2 cellular contexts compared by ENCODE assay signal in the genomic region with DNA sequence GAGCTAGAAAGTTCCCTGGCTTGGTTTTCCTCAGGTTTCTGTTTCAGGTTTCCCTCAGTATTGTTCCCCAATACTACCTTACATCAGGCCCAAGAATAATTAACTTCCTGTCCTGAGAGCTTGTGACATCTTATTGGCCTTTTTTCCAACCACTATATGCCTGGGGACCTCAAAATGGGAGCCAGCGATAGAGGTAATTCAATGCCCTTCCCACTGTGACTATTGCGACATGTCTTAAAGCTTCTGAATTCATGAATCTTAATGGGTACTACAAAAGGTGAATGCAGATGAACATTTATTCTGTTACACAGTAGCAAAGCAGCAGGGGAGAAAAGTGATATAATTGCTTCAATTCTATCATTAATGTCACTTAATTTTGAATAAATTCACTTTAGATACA.
A peak's percentile ranks its signal among the peaks of the same experiment; 100 is the strongest.
TF ChIP-seq lines count a peak whose summit lies in the region.

No MANE protein-coding gene starts in this region.

TF ChIP-seq in IMR-90, 13 proteins besides CTCF, POLR2A, EP300 and RAD21:
- TF ChIP-seq, protein P1, sequence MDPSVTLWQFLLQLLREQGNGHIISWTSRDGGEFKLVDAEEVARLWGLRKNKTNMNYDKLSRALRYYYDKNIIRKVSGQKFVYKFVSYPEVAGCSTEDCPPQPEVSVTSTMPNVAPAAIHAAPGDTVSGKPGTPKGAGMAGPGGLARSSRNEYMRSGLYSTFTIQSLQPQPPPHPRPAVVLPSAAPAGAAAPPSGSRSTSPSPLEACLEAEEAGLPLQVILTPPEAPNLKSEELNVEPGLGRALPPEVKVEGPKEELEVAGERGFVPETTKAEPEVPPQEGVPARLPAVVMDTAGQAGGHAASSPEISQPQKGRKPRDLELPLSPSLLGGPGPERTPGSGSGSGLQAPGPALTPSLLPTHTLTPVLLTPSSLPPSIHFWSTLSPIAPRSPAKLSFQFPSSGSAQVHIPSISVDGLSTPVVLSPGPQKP (IDR thresholded peaks at IDR 0.05; ENCODE audit: borderline replicate concordance, low read depth, low read length): no peak
- TF ChIP-seq CEBPB (IDR thresholded peaks at IDR 0.05; ENCODE audit: low read depth, low read length): peak; percentile 90
TF ChIP-seq in IMR-90: peak in this region for 1.

TF ChIP-seq in H1, 55 proteins besides CTCF, POLR2A, EP300 and RAD21:
- TF ChIP-seq, protein P2, sequence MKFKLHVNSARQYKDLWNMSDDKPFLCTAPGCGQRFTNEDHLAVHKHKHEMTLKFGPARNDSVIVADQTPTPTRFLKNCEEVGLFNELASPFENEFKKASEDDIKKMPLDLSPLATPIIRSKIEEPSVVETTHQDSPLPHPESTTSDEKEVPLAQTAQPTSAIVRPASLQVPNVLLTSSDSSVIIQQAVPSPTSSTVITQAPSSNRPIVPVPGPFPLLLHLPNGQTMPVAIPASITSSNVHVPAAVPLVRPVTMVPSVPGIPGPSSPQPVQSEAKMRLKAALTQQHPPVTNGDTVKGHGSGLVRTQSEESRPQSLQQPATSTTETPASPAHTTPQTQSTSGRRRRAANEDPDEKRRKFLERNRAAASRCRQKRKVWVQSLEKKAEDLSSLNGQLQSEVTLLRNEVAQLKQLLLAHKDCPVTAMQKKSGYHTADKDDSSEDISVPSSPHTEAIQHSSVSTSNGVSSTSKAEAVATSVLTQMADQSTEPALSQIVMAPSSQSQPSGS (IDR thresholded peaks at IDR 0.05; ENCODE audit: low read length): no peak
- TF ChIP-seq POLR2AphosphoS5 (IDR thresholded peaks at IDR 0.05; ENCODE audit: low read depth, low read length) (no peak), CEBPB (IDR thresholded peaks at IDR 0.05; ENCODE audit: low read depth, low read length) (peak; percentile 90)
